Comparison of ENCODE assay signal across 8 cellular contexts in genomic region chr11:44065851-44066731, GRCh38. TPM values are rescaled to one million over a fixed set of nuclear protein-coding genes. Genes with fewer than 3 reads are reported as not detected.
DNase-seq lines count a peak whose midpoint lies in the region; ATAC-seq and TF ChIP-seq lines count a peak whose summit lies in the region.

TSS of gene ACCS (plus strand) at chr11:44066270. CDS start at chr11:44067628, 1,358 bp downstream.

- intact Hi-C loops in PC-3 (cut with micrococcal nuclease) (no loop called here), esophagus squamous epithelium (cut with DNase I) (no loop called here)

- no peaks in the 10 kb centered on the region for H3K27me3 ChIP-seq in PC-3 (ENCODE audit: low read length)
- H3K27me3 ChIP-seq in esophagus squamous epithelium, result no peaks in the 10 kb centered on the region

- peak within 1 kb of the TSS; percentile 84 for H3K4me3 ChIP-seq in PC-3 (ENCODE audit: low read length)
- peak within 1 kb of the TSS; percentile 63 to 92 (median 81) for H3K4me3 ChIP-seq in esophagus squamous epithelium

- no peaks in the 10 kb centered on the region for H3K79me2 ChIP-seq in PC-3 (ENCODE audit: low read length)

- WGBS in esophagus squamous epithelium, 2 donors, result 0 to 1% methylated on average over 1 to 26 of the region's 69 CpGs

- peak within 1 kb of the TSS; percentile 94 for H3K9ac ChIP-seq in PC-3 (ENCODE audit: low read length)

- peak; percentile 93 for DNase-seq in Caki2 (ENCODE audit: low read depth)
- peak; percentile 95 for DNase-seq in HT1080 (ENCODE audit: low read depth)
- peak; percentile 84 for DNase-seq in PC-3
- peak; percentile 80 for DNase-seq in activated T-helper 1 cell treated with Interleukin-2 at 50 U/mL for 16 hours (ENCODE audit: low read depth)
- peak; percentile 83 for DNase-seq in esophagus squamous epithelium (lab: John Stamatoyannopoulos, UW)
- DNase-seq in myocyte (ENCODE audit: low read depth), result peak; percentile 93
- peak; percentile 78 to 83 for DNase-seq in stimulated activated CD8-positive, alpha-beta memory T cell treated with anti-CD3 and anti-CD28 coated beads, Interleukin-7, amount 100 ng/mL, for 4 hours (ENCODE audit: low read depth in 2 of 2)

- CTCF ChIA-PET in PC-3 (lab: Charles Lee), result interaction anchor here (0.7 to 1.5 kb wide), 2 partner anchors 28 to 483 kb away, joined by 4 to 5 read pairs; no protein-coding TSS in a partner anchor

- peak within 1 kb of the TSS; percentile 90 for H2AFZ ChIP-seq in PC-3 (ENCODE audit: low read length)

- H3K36me3 ChIP-seq in PC-3 (ENCODE audit: low read depth, low read length), result no peaks in the 10 kb centered on the region
- peaks cover 0 to 8% (median 0%) of the 10 kb centered on the region in 3 donors for H3K36me3 ChIP-seq in esophagus squamous epithelium

- POLR2A ChIA-PET in PC-3 (lab: Charles Lee; ENCODE audit: unreplicated experiment), result interaction anchor here (0.7 kb wide), 1 partner anchor 441 kb away, joined by 4 read pairs; no protein-coding TSS in a partner anchor

- in situ Hi-C loops in Caki2 (cut with HindIII; ENCODE audit: low pct_unique_long_range_greater_than_20kb, low sequenced_read_pairs), result no loop called here

- TF ChIP-seq CTCF in PC-3 (conservative IDR thresholded peaks at IDR 0.05; ENCODE audit: low read depth, low read length) (peak; percentile 70), esophagus squamous epithelium (IDR thresholded peaks at IDR 0.05) (peak; percentile 75 to 93 (median 82))

- H3K9me2 ChIP-seq in PC-3 (replicated peaks; ENCODE audit: low read length), result no peaks in the 10 kb centered on the region

- H3K27ac ChIP-seq in PC-3 (ENCODE audit: low read length) (peak within 1 kb of the TSS; percentile 79), esophagus squamous epithelium (peak within 1 kb of the TSS; percentile 88 to 96 (median 90))

- peak within 1 kb of the TSS; percentile 91 for H3K4me2 ChIP-seq in PC-3 (ENCODE audit: low read length)

- peak in 2 of 4 donors; percentile 45 to 59 for TF ChIP-seq POLR2A in esophagus squamous epithelium (IDR thresholded peaks at IDR 0.05)

- H3K4me1 ChIP-seq in PC-3 (ENCODE audit: insufficient read depth, low read length), result peaks cover 13% of the 10 kb centered on the region
- peaks cover 0 to 25% (median 9%) of the 10 kb centered on the region in 3 donors for H3K4me1 ChIP-seq in esophagus squamous epithelium

- ATAC-seq in GM21381 (IDR thresholded peaks at IDR 0.05; ENCODE audit: unreplicated experiment), result peak; percentile 94
- ATAC-seq in PC-3, result peak; percentile 94

- H3K9me3 ChIP-seq in PC-3 (ENCODE audit: low read length) (no peaks in the 10 kb centered on the region), esophagus squamous epithelium (no peaks in the 10 kb centered on the region)

- no peaks in the 10 kb centered on the region for H3F3A ChIP-seq in PC-3 (ENCODE audit: low read length, unreplicated experiment)

- TSS peak; percentile 53 for BruUV-seq in PC-3 (replicated peaks; lab: Mats Ljungman, UMichigan)

- no peaks in the 10 kb centered on the region; the same call in 1 of the 2 replicates for H4K20me1 ChIP-seq in PC-3 (ENCODE audit: low read length)

RNA-seq across cellular contexts. Expression of gene ACCS, which starts in this region (rescaled TPM):
- 13.4 and 22.1 TPM in 2 replicates for total RNA-seq in Caki2 (2014; rRNA removed; shearing (Covaris generic); ENCODE audit: low replicate concordance)
- 5.0 and 5.8 TPM in 2 replicates for total RNA-seq in HT1080 (2014; rRNA removed; shearing (Covaris generic))
- 2.3 and 2.4 TPM in 2 replicates for polyA plus RNA-seq in HT1080 (2015; cell fraction: cytosol; rRNA removed)
- polyA plus RNA-seq in HT1080 (2015; cell fraction: nucleus; rRNA removed), result 45.5 and 52.2 TPM in 2 replicates
- total RNA-seq in PC-3 (2014; rRNA removed), result 3.8 and 7.5 TPM in 2 replicates
- 10 to 100 TPM in 1 of 4 donors, 1 to 10 TPM in 3; 3.4 to 22.1 (median 4.9) TPM for total RNA-seq in esophagus squamous epithelium
- 10.7 and 11.4 TPM in 2 replicates for total RNA-seq in myocyte
- polyA plus RNA-seq in myocyte (2012), result 15.2 TPM

Comparison
In these comparisons a context has a peak if more than half of its experiments do, and no peak if none do; other contexts are left out.
1. Peak in every context shown above with its lines: DNase-seq, ATAC-seq, H3K4me3 ChIP-seq and H3K27ac ChIP-seq.